8 cellular contexts compared by ENCODE assay signal in the genomic region with DNA sequence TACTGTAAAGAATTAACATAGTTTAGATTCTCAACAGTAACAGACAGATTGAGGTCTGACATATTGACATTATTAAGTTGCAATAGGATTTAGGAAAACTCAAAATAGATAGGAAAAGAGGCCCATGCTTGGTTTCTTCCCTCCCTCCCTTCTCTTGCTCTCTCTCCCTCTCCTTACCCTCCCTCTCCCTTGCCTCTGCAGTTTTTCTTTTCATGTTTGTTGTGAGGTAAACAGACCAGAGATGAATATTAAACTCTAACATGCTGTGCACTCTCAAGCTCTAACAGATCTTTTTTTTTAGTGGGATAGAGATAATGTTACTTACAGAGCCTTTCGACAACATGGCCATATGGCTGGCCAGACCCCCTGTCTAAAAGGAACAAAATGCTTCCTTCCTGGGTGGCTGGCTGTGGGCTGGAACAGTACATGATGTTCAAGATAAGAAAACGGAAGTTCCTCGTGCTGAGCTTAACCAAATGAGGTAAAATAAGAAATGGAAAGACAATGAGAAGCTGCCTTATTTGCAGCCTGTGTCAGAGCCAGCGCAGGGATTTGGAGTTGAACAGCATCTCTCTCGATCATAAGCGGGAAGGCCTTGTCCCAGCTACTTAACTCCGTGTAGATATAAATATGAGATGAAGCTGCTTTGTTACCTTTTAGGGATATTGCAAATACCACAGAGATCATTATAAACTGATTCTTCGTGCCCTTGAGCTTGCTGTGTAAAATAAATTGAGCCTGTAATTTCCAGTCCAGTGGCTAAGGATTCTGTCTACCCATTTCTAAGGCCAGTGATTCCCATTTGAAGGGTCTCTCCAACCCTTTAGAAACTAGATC.
A peak's percentile ranks its signal among the peaks of the same experiment; 100 is the strongest.
DNase-seq lines count a peak whose midpoint lies in the region; ATAC-seq, FAIRE-seq and TF ChIP-seq lines count a peak whose summit lies in the region.

No MANE protein-coding gene starts in this region.

- WGBS in esophagus muscularis mucosa, result 36% methylated on average over 8 of the region's 8 CpGs
- WGBS in small intestine, 3 donors, result 46 to 70% (median 55%) methylated on average over 8 of the region's 8 CpGs

- intact Hi-C loops in esophagus muscularis mucosa (cut with DNase I), result no loop called here

- no peak for TF ChIP-seq CTCF in esophagus muscularis mucosa (IDR thresholded peaks at IDR 0.05)

- no peak for ATAC-seq in GM18907 (IDR thresholded peaks at IDR 0.05; ENCODE audit: unreplicated experiment)
- no peak for ATAC-seq in HG02678 (IDR thresholded peaks at IDR 0.05; ENCODE audit: unreplicated experiment)

- no peaks in the 10 kb centered on the region for H3K9me3 ChIP-seq in esophagus muscularis mucosa
- no peaks in the 10 kb centered on the region for H3K9me3 ChIP-seq in small intestine (ENCODE audit: control insufficient read depth, low read depth)

- H3K4me1 ChIP-seq in esophagus muscularis mucosa (peaks cover 13 to 36% (median 21%) of the 10 kb centered on the region in 4 donors), small intestine (ENCODE audit: control insufficient read depth in 2 of 2, insufficient read depth in 1 of 2, low read depth in 1 of 2, low read length in 1 of 2) (peaks cover 0 to 4% of the 10 kb centered on the region in 2 donors)

- no peak overlapping the region for H3K4me3 ChIP-seq in Jurkat, Clone E6-1 (ENCODE audit: low read length)
- H3K4me3 ChIP-seq in esophagus muscularis mucosa, result no peak overlapping the region
- H3K4me3 ChIP-seq in small intestine (ENCODE audit: low read depth in 1 of 2, low read length in 2 of 2), result no peak overlapping the region
- no peak overlapping the region for H3K4me3 ChIP-seq in H7 (ENCODE audit: insufficient read depth, low read depth, low read length)

- H3K27ac ChIP-seq in esophagus muscularis mucosa (replicated peaks in 1 of 4) (peak overlapping the region; percentile 37 to 78 (median 74)), small intestine (ENCODE audit: low read depth in 1 of 2, low read length in 1 of 2) (peak overlapping the region in 1 of 2 donors; percentile 94)

- no peak for TF ChIP-seq POLR2A in esophagus muscularis mucosa (IDR thresholded peaks at IDR 0.05; ENCODE audit: low read depth)

- peak; percentile 6 for TF ChIP-seq EP300 in esophagus muscularis mucosa (IDR thresholded peaks at IDR 0.05)

- peak; percentile 60 for DNase-seq in Jurkat, Clone E6-1 (ENCODE audit: low read depth, low spot score)
- DNase-seq in SKM-1 (lab: John Stamatoyannopoulos, UW; ENCODE audit: unreplicated experiment), result peak; percentile 76
- peak; percentile 91 for DNase-seq in esophagus muscularis mucosa (ENCODE audit: extremely low spot score)
- DNase-seq in small intestine, result peak; percentile 54
- DNase-seq in NCI-H1092 treated with DMSO at 0.1 percent for 48 hours (lab: John Stamatoyannopoulos, UW), result no peak
- DNase-seq in H7, result no peak

- H3K36me3 ChIP-seq in esophagus muscularis mucosa, result no peaks in the 10 kb centered on the region
- no peaks in the 10 kb centered on the region for H3K36me3 ChIP-seq in small intestine (ENCODE audit: control insufficient read depth in 2 of 2, insufficient read depth in 2 of 2, low read length in 2 of 2)
- H3K36me3 ChIP-seq in H7 (replicated peaks; ENCODE audit: control insufficient read depth, insufficient read depth, low read length), result no peaks in the 10 kb centered on the region

- H3K27me3 ChIP-seq in esophagus muscularis mucosa (no peaks in the 10 kb centered on the region), small intestine (ENCODE audit: control insufficient read depth in 2 of 2, insufficient read depth in 2 of 2, low read length in 2 of 2) (no peaks in the 10 kb centered on the region), H7 (ENCODE audit: control insufficient read depth, insufficient read depth, low read length) (no peaks in the 10 kb centered on the region)

- no peak for FAIRE-seq in small intestine (lab: Jason Lieb, UNC)

Comparison
In these comparisons a context has a peak if more than half of its experiments do, and no peak if none do; other contexts are left out.
1. DNase-seq: peak in Jurkat, Clone E6-1 (single experiment), SKM-1 (single experiment), esophagus muscularis mucosa (single experiment) and small intestine (single experiment); none in NCI-H1092 treated with DMSO at 0.1 percent for 48 hours (single experiment) and H7 (single experiment).